Comparison of ENCODE assay signal across 9 cellular contexts in the genomic region with DNA sequence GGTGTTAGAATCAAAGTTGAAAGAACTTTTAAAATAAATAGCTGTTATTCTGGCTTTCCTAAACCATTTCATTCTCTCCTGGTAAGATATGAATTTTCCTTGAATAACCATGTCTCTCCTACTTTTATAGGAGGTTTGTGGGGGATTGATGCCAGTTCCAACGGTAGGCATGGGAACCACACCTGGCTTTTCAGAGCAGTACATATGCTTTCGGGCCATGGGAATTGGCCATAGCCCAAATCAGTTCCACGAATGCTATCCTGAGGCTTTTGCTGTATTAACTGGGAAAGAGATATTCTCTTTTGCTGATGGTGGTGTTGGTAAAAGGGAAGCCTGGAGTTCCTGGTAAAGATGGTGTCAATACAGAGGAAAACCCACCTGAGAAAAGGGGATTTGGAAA.
"Had no signal": no experiment of that assay in that cellular context is flagged by ENCODE, and none has a peak within 500 bp of the region (broad histone marks: within the 10 kb centered on the region; RNA-seq: fewer than 3 reads in every experiment).

No MANE protein-coding gene starts in this region.

- ATAC-seq: GM23338, HCT116 had no signal

- H2AFZ ChIP-seq: GM23248, GM23338 had no signal

- H3K36me3 ChIP-seq: HAP-1 had no signal

- H3K27ac ChIP-seq: GM23248 had no signal

- H3K4me3 ChIP-seq: GM23248, GM23338, HAP-1 had no signal

- H3K4me2 ChIP-seq: GM23338 had no signal

- H3K9ac ChIP-seq: GM23248 had no signal

- DNase-seq: GM23248, GOT3, H7, H9, HCEC 1CT, HFFc6 had no signal

- H3K9me3 ChIP-seq: HAP-1 had no signal
